1 cellular context compared by ENCODE assay signal in the genomic region with DNA sequence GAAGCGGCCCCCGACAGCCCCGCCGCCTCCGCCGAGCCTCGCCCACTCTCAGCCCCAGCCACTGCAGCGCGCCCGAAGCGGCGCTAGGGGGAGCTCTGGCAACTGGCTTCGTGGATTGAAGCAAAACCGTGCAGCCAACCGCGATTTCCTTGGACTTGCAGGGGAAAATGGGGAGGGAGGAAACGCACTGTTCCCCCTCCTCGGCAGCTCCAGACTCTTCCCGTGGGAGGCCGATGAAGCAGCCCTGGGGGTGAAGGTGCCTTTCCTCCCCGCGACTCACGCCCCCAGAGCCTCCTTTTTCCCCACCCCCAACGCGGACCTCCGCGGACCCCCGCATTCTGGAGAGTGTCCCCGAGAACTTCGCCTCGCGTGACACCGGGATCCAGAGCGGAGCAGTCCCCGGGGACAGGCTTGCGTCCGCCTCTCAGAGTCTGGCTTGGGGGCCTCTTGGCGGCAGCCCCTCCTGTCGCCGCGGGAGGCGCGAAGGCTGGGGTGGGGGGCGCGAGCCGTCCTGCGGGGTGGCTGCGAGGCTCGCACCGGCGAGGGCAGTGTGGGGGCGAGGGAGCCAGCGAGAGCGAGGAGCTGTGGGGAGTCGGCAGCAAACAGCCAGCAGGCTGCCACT.
TF ChIP-seq lines count a peak whose summit lies in the region.

No MANE protein-coding gene starts in this region.

TF ChIP-seq in GM12878, 131 proteins besides CTCF, POLR2A, EP300 and RAD21 (continued from another document and continues in another):
- TF ChIP-seq, protein P1, sequence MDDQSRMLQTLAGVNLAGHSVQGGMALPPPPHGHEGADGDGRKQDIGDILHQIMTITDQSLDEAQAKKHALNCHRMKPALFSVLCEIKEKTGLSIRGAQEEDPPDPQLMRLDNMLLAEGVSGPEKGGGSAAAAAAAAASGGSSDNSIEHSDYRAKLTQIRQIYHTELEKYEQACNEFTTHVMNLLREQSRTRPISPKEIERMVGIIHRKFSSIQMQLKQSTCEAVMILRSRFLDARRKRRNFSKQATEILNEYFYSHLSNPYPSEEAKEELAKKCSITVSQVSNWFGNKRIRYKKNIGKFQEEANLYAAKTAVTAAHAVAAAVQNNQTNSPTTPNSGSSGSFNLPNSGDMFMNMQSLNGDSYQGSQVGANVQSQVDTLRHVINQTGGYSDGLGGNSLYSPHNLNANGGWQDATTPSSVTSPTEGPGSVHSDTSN (IDR thresholded peaks at IDR 0.05; ENCODE audit: insufficient replicate concordance, low read depth, low read length), result no peak
- TF ChIP-seq ETV6 (conservative IDR thresholded peaks at IDR 0.05 in 1 of 2, IDR thresholded peaks at IDR 0.05 in 1 of 2; ENCODE audit: borderline replicate concordance in 1 of 2, low read depth in 1 of 2) (no peak), MEF2A (IDR thresholded peaks at IDR 0.05; ENCODE audit: insufficient read depth, low read depth, low read length) (no peak), RCOR1 (conservative IDR thresholded peaks at IDR 0.05; ENCODE audit: low read depth, low read length) (no peak), HDAC6 (IDR thresholded peaks at IDR 0.05; ENCODE audit: unreplicated experiment) (no peak), TCF3 (IDR thresholded peaks at IDR 0.05; ENCODE audit: borderline replicate concordance, insufficient read depth, low read depth, low read length) (no peak), RELA (IDR thresholded peaks at IDR 0.05; ENCODE audit: borderline replicate concordance, partially characterized antibody) (peak; percentile 45), SPI1 (IDR thresholded peaks at IDR 0.05; ENCODE audit: borderline replicate concordance, insufficient read depth, low read depth, low read length) (no peak), CHD4 (IDR thresholded peaks at IDR 0.05) (no peak), HDAC2 (IDR thresholded peaks at IDR 0.05) (no peak), ZSCAN29 (IDR thresholded peaks at IDR 0.05) (no peak), KDM1A (IDR thresholded peaks at IDR 0.05; ENCODE audit: borderline replicate concordance) (no peak), SP1 (IDR thresholded peaks at IDR 0.05; ENCODE audit: low read depth, low read length) (no peak), CBFB (IDR thresholded peaks at IDR 0.05; ENCODE audit: low read depth) (no peak), SUZ12 (IDR thresholded peaks at IDR 0.05; ENCODE audit: unreplicated experiment) (no peak), RB1 (IDR thresholded peaks at IDR 0.05; ENCODE audit: borderline replicate concordance) (peak; percentile 57; the same call in 1 of the 2 replicates), YBX1 (IDR thresholded peaks at IDR 0.05) (no peak), ZNF217 (IDR thresholded peaks at IDR 0.05) (no peak), ZNF24 (IDR thresholded peaks at IDR 0.05) (no peak), NR2C2 (IDR thresholded peaks at IDR 0.05; ENCODE audit: borderline replicate concordance, control insufficient read depth, insufficient read length, low read depth) (no peak), IRF4 (IDR thresholded peaks at IDR 0.05; ENCODE audit: low read depth, low read length) (0 out of 2 replicates have a peak, but pooled peaks have one; percentile 23), SRF (IDR thresholded peaks at IDR 0.05; ENCODE audit: low read depth in 2 of 2, low read length in 2 of 2) (no peak), IKZF2 (IDR thresholded peaks at IDR 0.05) (peak; percentile 69 to 79), FOXK2 (IDR thresholded peaks at IDR 0.05) (no peak), JUNB (IDR thresholded peaks at IDR 0.05) (no peak), DPF2 (IDR thresholded peaks at IDR 0.05) (0 out of 2 replicates have a peak, but pooled peaks have one; percentile 56), GATAD2B (conservative IDR thresholded peaks at IDR 0.05; ENCODE audit: low read depth) (peak; percentile 93), BCL11A (IDR thresholded peaks at IDR 0.05; ENCODE audit: low read depth, low read length) (no peak)
- TF ChIP-seq, protein P2, sequence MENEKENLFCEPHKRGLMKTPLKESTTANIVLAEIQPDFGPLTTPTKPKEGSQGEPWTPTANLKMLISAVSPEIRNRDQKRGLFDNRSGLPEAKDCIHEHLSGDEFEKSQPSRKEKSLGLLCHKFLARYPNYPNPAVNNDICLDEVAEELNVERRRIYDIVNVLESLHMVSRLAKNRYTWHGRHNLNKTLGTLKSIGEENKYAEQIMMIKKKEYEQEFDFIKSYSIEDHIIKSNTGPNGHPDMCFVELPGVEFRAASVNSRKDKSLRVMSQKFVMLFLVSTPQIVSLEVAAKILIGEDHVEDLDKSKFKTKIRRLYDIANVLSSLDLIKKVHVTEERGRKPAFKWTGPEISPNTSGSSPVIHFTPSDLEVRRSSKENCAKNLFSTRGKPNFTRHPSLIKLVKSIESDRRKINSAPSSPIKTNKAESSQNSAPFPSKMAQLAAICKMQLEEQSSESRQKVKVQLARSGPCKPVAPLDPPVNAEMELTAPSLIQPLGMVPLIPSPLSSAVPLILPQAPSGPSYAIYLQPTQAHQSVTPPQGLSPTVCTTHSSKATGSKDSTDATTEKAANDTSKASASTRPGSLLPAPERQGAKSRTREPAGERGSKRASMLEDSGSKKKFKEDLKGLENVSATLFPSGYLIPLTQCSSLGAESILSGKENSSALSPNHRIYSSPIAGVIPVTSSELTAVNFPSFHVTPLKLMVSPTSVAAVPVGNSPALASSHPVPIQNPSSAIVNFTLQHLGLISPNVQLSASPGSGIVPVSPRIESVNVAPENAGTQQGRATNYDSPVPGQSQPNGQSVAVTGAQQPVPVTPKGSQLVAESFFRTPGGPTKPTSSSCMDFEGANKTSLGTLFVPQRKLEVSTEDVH (IDR thresholded peaks at IDR 0.05; ENCODE audit: low read depth, partially characterized antibody), result no peak
- TF ChIP-seq, protein P3, sequence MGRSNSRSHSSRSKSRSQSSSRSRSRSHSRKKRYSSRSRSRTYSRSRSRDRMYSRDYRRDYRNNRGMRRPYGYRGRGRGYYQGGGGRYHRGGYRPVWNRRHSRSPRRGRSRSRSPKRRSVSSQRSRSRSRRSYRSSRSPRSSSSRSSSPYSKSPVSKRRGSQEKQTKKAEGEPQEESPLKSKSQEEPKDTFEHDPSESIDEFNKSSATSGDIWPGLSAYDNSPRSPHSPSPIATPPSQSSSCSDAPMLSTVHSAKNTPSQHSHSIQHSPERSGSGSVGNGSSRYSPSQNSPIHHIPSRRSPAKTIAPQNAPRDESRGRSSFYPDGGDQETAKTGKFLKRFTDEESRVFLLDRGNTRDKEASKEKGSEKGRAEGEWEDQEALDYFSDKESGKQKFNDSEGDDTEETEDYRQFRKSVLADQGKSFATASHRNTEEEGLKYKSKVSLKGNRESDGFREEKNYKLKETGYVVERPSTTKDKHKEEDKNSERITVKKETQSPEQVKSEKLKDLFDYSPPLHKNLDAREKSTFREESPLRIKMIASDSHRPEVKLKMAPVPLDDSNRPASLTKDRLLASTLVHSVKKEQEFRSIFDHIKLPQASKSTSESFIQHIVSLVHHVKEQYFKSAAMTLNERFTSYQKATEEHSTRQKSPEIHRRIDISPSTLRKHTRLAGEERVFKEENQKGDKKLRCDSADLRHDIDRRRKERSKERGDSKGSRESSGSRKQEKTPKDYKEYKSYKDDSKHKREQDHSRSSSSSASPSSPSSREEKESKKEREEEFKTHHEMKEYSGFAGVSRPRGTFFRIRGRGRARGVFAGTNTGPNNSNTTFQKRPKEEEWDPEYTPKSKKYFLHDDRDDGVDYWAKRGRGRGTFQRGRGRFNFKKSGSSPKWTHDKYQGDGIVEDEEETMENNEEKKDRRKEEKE (IDR thresholded peaks at IDR 0.05), result no peak
- TF ChIP-seq, protein P4, sequence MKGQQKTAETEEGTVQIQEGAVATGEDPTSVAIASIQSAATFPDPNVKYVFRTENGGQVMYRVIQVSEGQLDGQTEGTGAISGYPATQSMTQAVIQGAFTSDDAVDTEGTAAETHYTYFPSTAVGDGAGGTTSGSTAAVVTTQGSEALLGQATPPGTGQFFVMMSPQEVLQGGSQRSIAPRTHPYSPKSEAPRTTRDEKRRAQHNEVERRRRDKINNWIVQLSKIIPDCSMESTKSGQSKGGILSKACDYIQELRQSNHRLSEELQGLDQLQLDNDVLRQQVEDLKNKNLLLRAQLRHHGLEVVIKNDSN (IDR thresholded peaks at IDR 0.05; ENCODE audit: borderline replicate concordance, extremely low read length, insufficient read depth, low read depth, low read length), result no peak
- TF ChIP-seq, protein P5, sequence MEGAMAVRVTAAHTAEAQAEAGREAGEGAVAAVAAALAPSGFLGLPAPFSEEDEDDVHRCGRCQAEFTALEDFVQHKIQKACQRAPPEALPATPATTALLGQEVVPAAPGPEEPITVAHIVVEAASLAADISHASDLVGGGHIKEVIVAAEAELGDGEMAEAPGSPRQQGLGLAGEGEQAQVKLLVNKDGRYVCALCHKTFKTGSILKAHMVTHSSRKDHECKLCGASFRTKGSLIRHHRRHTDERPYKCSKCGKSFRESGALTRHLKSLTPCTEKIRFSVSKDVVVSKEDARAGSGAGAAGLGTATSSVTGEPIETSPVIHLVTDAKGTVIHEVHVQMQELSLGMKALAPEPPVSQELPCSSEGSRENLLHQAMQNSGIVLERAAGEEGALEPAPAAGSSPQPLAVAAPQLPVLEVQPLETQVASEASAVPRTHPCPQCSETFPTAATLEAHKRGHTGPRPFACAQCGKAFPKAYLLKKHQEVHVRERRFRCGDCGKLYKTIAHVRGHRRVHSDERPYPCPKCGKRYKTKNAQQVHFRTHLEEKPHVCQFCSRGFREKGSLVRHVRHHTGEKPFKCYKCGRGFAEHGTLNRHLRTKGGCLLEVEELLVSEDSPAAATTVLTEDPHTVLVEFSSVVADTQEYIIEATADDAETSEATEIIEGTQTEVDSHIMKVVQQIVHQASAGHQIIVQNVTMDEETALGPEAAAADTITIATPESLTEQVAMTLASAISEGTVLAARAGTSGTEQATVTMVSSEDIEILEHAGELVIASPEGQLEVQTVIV (IDR thresholded peaks at IDR 0.05; ENCODE audit: borderline replicate concordance, partially characterized antibody), result no peak
- TF ChIP-seq, protein P6, sequence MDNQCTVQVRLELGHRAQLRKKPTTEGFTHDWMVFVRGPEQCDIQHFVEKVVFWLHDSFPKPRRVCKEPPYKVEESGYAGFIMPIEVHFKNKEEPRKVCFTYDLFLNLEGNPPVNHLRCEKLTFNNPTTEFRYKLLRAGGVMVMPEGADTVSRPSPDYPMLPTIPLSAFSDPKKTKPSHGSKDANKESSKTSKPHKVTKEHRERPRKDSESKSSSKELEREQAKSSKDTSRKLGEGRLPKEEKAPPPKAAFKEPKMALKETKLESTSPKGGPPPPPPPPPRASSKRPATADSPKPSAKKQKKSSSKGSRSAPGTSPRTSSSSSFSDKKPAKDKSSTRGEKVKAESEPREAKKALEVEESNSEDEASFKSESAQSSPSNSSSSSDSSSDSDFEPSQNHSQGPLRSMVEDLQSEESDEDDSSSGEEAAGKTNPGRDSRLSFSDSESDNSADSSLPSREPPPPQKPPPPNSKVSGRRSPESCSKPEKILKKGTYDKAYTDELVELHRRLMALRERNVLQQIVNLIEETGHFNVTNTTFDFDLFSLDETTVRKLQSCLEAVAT (IDR thresholded peaks at IDR 0.05), result peak; percentile 30; the same call in 1 of the 2 replicates
- TF ChIP-seq, protein P7, sequence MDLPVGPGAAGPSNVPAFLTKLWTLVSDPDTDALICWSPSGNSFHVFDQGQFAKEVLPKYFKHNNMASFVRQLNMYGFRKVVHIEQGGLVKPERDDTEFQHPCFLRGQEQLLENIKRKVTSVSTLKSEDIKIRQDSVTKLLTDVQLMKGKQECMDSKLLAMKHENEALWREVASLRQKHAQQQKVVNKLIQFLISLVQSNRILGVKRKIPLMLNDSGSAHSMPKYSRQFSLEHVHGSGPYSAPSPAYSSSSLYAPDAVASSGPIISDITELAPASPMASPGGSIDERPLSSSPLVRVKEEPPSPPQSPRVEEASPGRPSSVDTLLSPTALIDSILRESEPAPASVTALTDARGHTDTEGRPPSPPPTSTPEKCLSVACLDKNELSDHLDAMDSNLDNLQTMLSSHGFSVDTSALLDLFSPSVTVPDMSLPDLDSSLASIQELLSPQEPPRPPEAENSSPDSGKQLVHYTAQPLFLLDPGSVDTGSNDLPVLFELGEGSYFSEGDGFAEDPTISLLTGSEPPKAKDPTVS (IDR thresholded peaks at IDR 0.05; ENCODE audit: low read depth, low read length), result no peak
- TF ChIP-seq, protein P8, sequence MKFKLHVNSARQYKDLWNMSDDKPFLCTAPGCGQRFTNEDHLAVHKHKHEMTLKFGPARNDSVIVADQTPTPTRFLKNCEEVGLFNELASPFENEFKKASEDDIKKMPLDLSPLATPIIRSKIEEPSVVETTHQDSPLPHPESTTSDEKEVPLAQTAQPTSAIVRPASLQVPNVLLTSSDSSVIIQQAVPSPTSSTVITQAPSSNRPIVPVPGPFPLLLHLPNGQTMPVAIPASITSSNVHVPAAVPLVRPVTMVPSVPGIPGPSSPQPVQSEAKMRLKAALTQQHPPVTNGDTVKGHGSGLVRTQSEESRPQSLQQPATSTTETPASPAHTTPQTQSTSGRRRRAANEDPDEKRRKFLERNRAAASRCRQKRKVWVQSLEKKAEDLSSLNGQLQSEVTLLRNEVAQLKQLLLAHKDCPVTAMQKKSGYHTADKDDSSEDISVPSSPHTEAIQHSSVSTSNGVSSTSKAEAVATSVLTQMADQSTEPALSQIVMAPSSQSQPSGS (IDR thresholded peaks at IDR 0.05; ENCODE audit: low read length), result no peak
- TF ChIP-seq, protein P9, sequence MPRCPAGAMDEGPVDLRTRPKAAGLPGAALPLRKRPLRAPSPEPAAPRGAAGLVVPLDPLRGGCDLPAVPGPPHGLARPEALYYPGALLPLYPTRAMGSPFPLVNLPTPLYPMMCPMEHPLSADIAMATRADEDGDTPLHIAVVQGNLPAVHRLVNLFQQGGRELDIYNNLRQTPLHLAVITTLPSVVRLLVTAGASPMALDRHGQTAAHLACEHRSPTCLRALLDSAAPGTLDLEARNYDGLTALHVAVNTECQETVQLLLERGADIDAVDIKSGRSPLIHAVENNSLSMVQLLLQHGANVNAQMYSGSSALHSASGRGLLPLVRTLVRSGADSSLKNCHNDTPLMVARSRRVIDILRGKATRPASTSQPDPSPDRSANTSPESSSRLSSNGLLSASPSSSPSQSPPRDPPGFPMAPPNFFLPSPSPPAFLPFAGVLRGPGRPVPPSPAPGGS (IDR thresholded peaks at IDR 0.05; ENCODE audit: borderline replicate concordance, insufficient read depth, low read depth, low read length, poor library complexity, severe bottlenecking), result no peak
- TF ChIP-seq, protein P10, sequence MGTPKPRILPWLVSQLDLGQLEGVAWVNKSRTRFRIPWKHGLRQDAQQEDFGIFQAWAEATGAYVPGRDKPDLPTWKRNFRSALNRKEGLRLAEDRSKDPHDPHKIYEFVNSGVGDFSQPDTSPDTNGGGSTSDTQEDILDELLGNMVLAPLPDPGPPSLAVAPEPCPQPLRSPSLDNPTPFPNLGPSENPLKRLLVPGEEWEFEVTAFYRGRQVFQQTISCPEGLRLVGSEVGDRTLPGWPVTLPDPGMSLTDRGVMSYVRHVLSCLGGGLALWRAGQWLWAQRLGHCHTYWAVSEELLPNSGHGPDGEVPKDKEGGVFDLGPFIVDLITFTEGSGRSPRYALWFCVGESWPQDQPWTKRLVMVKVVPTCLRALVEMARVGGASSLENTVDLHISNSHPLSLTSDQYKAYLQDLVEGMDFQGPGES (IDR thresholded peaks at IDR 0.05), result no peak
- TF ChIP-seq, protein P11, sequence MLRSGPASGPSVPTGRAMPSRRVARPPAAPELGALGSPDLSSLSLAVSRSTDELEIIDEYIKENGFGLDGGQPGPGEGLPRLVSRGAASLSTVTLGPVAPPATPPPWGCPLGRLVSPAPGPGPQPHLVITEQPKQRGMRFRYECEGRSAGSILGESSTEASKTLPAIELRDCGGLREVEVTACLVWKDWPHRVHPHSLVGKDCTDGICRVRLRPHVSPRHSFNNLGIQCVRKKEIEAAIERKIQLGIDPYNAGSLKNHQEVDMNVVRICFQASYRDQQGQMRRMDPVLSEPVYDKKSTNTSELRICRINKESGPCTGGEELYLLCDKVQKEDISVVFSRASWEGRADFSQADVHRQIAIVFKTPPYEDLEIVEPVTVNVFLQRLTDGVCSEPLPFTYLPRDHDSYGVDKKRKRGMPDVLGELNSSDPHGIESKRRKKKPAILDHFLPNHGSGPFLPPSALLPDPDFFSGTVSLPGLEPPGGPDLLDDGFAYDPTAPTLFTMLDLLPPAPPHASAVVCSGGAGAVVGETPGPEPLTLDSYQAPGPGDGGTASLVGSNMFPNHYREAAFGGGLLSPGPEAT (IDR thresholded peaks at IDR 0.05; ENCODE audit: low read depth), result peak; percentile 56; the same call in 1 of the 2 replicates
